Comparison of ENCODE assay signal across 8 cellular contexts in the genomic region with DNA sequence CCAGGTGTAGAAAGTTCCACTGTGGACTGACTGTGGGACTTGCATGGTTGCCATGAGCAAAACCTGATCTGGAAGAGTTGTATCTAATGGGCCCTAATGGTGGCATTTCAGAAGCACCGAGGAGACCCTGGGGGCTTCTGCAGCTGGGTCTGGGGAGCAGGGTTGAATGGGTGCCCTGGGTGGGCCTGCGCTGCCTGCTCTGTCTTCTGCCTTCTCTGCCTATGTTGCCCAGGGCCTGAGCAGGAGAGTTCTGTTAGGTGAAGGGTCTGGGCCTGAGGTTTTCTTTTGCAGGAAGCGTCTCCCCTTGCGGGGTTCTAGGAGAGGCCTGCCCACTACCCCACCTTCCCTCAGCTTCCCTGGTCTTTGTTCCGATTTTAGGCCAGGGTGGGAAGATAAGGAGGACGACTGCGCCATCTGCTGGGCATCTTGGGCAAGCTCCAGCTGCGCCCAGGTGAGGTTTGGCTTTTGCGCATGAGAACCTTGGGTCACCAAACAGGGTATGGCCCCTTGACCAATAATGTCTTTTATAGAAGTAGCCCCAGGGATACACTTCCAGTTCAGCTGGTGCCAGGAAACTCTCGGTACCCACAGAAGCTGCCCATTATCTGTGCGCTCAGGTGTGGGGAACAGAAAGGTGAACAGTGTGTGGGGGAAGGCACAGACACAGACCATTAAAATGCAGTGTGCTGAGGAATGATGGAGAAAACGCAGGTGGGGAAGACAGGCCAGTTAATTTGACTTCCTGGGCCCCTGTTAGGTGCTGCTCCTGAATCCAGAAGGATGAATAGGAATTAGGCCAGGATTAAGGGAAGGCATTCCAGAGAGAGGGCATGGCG. TPM values are rescaled to one million over a fixed set of nuclear protein-coding genes. Genes with fewer than 3 reads are reported as not detected.
DNase-seq lines count a peak whose midpoint lies in the region; ATAC-seq and TF ChIP-seq lines count a peak whose summit lies in the region.

No MANE protein-coding gene starts in this region.

- peak; percentile 31 for DNase-seq in NCI-H510A treated with DMSO at 0.1 percent for 48 hours (lab: John Stamatoyannopoulos, UW)
- DNase-seq in NCI-H510A (lab: John Stamatoyannopoulos, UW) = no peak
- peak; percentile 26 for DNase-seq in NCI-H2107 (lab: John Stamatoyannopoulos, UW)
- peak; percentile 38 to 58 for DNase-seq in activated CD4-positive, alpha-beta T cell treated with anti-CD3 and anti-CD28 coated beads for 24 hours (ENCODE audit: low read depth in 2 of 2)
- no peak for DNase-seq in coronary artery (ENCODE audit: low spot score)
- peak; percentile 48 for DNase-seq in lung (ENCODE audit: low spot score)
- DNase-seq in stimulated activated CD8-positive, alpha-beta memory T cell treated with anti-CD3 and anti-CD28 coated beads, Interleukin-7, amount 100 ng/mL, for 24 hours (ENCODE audit: low read depth) = peak; percentile 32

- WGBS in lung, 2 donors = 35 to 36% methylated on average over 13 of the region's 13 CpGs

- H3K4me3 ChIP-seq in coronary artery = no peak overlapping the region
- H3K4me3 ChIP-seq in lung = no peak overlapping the region

- H3K4me1 ChIP-seq in lung (ENCODE audit: control insufficient read depth in 2 of 2, insufficient read depth in 2 of 2, low read length in 2 of 2) = no peaks in the 10 kb centered on the region

- H3K27me3 ChIP-seq in lung (ENCODE audit: control insufficient read depth, insufficient read depth) = no peaks in the 10 kb centered on the region

- H3K9me3 ChIP-seq in lung (ENCODE audit: control insufficient read depth in 2 of 2, insufficient read depth in 1 of 2, low read length in 1 of 2) = no peaks in the 10 kb centered on the region

- no peak overlapping the region for H3K27ac ChIP-seq in coronary artery
- H3K27ac ChIP-seq in lung (ENCODE audit: low read depth in 1 of 2, low read length in 1 of 2) = no peak overlapping the region

- peaks cover 0 to 2% of the 10 kb centered on the region in 2 donors for H3K36me3 ChIP-seq in lung (ENCODE audit: control insufficient read depth in 2 of 2, insufficient read depth in 2 of 2, low read length in 2 of 2)

- TF ChIP-seq CTCF in coronary artery (IDR thresholded peaks at IDR 0.05) = peak; percentile 58
- TF ChIP-seq CTCF in lung (IDR thresholded peaks at IDR 0.05; ENCODE audit: control extremely low read depth, extremely low read depth) = peak; percentile 74

- ATAC-seq in HG02798 (IDR thresholded peaks at IDR 0.05; ENCODE audit: poor library complexity, unreplicated experiment) = peak; percentile 78
- ATAC-seq in lung (ENCODE audit: insufficient read depth, low FRiP score) = peak; percentile 67

RNA-seq across cellular contexts. Expression of a gene that starts 23.2 kb away (rescaled TPM):
- total RNA-seq in lung = 10 to 100 TPM; 42.5 to 66.8 TPM
- polyA plus RNA-seq in lung = 10 to 100 TPM; 41.8 to 46.6 TPM

RNA-seq across cellular contexts. Expression of a gene that starts 30.1 kb away (rescaled TPM):
- total RNA-seq in lung = 10 to 100 TPM; 10.4 to 27.5 TPM
- polyA plus RNA-seq in lung = 1 to 10 TPM; 6.3 to 7.7 TPM

Comparison
In these comparisons a context has a peak if more than half of its experiments do, and no peak if none do; other contexts are left out.
1. DNase-seq: peak in NCI-H510A treated with DMSO at 0.1 percent for 48 hours (single experiment), NCI-H2107 (single experiment), activated CD4-positive, alpha-beta T cell treated with anti-CD3 and anti-CD28 coated beads for 24 hours (2 of 2), lung (single experiment) and stimulated activated CD8-positive, alpha-beta memory T cell treated with anti-CD3 and anti-CD28 coated beads, Interleukin-7, amount 100 ng/mL, for 24 hours (single experiment); none in NCI-H510A (single experiment) and coronary artery (single experiment).